Comparison of ENCODE assay signal across 28 cellular contexts in the genomic region with DNA sequence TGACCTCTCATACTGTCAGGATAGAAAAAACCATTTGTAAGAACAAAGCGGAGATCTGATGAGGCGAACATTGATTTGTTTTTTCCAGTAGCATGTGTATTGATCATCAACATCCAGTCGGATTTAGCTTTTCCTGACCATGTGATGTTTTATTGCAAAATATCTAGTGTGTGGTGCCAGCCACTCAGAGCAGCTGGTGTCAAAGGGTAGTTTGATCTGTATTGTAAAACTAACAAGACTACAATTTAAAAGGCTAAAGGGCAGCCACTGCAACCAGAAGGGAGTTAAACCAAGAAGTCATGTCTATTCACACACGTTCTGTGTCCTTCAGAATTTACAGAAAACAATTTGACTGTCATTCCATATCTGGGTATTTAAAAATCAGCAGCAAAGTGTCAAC.
"Had no signal": no experiment of that assay in that cellular context is flagged by ENCODE, and none has a peak within 500 bp of the region (broad histone marks: within the 10 kb centered on the region; RNA-seq: fewer than 3 reads in every experiment).

No MANE protein-coding gene starts in this region.

- H2AFZ ChIP-seq: neural progenitor cell, parathyroid adenoma had no signal

- H3K9ac ChIP-seq: neural progenitor cell, parathyroid adenoma had no signal

- H3K9me3 ChIP-seq: ovary, psoas muscle, suprapubic skin, testis, tibial artery, transverse colon, upper lobe of right lung, uterus had no signal

- H3K79me2 ChIP-seq: parathyroid adenoma had no signal

- ATAC-seq: natural killer cell; psoas muscle; right cardiac atrium; sciatic nerve; stimulated activated memory B cell treated with anti-CD40 and anti-IgM and Interleukin-4, amounts not matched to agents 10 μg/mL and 1 μg/mL and 100 μg/mL, for 72 hours; stimulated activated naive CD8-positive, alpha-beta T cell treated with anti-CD3 and anti-CD28 coated beads, Interleukin-15, amount 100 ng/mL, for 72 hours; stimulated activated naive CD8-positive, alpha-beta T cell treated with anti-CD3 and anti-CD28 coated beads, Interleukin-15, Interleukin-2, amounts not matched to agents 100 U/mL and 50 U/mL, for 24 hours; upper lobe of right lung had no signal

- H3K4me2 ChIP-seq: neural progenitor cell, smooth muscle cell had no signal

- H3K27me3 ChIP-seq: neural progenitor cell, ovary, spleen, suprapubic skin, testis, tibial artery, transverse colon, upper lobe of right lung, uterus had no signal

- DNase-seq: natural killer cell; occipital lobe; ovary; posterior cingulate gyrus; psoas muscle; right cardiac atrium; spleen; stimulated activated CD4-positive, alpha-beta T cell treated with anti-CD3 and anti-CD28 coated beads, Interleukin-12 subunit alpha, Interleukin-12 subunit beta, amount 100 ng/mL, for 4 hours; stimulated activated CD4-positive, alpha-beta T cell treated with anti-CD3 and anti-CD28 coated beads, Interleukin-1b, Interleukin-23, amount 100 ng/mL, for 48 hours; stimulated activated CD4-positive, alpha-beta T cell treated with anti-CD3 and anti-CD28 coated beads, Interleukin-4, amount 100 ng/mL, for 1 hour; stimulated activated CD4-positive, alpha-beta T cell treated with anti-CD3 and anti-CD28 coated beads, Interleukin-4, amount 100 ng/mL, for 4 hours; stimulated activated CD8-positive, alpha-beta memory T cell treated with anti-CD3 and anti-CD28 coated beads, Interleukin-4, amount 100 ng/mL, for 48 hours; stimulated activated naive CD4-positive, alpha-beta T cell; stimulated activated naive CD8-positive, alpha-beta T cell treated with anti-CD3 and anti-CD28 coated beads, Interleukin-15, amount 100 ng/mL, for 72 hours; stimulated activated naive CD8-positive, alpha-beta T cell treated with anti-CD3 and anti-CD28 coated beads, Interleukin-15, Interleukin-2, amounts not matched to agents 100 U/mL and 50 U/mL, for 24 hours; substantia nigra; testis; tibial artery; transverse colon; upper lobe of right lung; uterus had no signal

- H3K4me3 ChIP-seq: neural progenitor cell, ovary, psoas muscle, skin epidermis, smooth muscle cell, spleen, suprapubic skin, testis, tibial artery, transverse colon, upper lobe of right lung, uterus had no signal

- H3K36me3 ChIP-seq: neural progenitor cell, ovary, spleen, suprapubic skin, tibial artery, transverse colon, upper lobe of right lung, uterus had no signal

- H3K27ac ChIP-seq: neural progenitor cell, ovary, parathyroid adenoma, psoas muscle, skin epidermis, spleen, suprapubic skin, testis, tibial artery, transverse colon, upper lobe of right lung, uterus had no signal

- H3K4me1 ChIP-seq: neural progenitor cell, parathyroid adenoma, psoas muscle, spleen, suprapubic skin, testis, tibial artery, transverse colon, upper lobe of right lung, uterus had no signal
